ENCODE assay signal across 9 cellular contexts in the genomic region with DNA sequence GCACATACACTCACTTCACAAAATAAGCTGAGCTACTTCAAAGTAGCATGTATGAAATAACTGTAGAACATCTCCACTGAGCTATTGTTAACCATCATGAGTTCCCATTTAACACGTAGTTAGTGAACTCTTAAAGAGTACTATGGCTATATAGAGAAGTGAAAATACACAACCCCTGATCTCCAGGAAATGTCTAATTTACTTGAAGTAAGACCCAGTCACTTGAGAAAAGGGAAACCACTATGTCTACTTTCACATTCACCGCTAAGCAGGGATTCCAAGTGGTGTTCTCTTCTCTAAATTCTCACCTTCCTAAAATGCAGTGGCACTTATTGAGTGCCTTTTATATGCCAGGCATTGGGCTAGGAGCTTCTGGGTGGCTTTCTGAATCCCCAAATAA. TPM values are rescaled to one million over a fixed set of nuclear protein-coding genes. Genes with fewer than 3 reads are reported as not detected.
DNase-seq lines count a peak whose midpoint lies in the region; ATAC-seq and TF ChIP-seq lines count a peak whose summit lies in the region.
"Had no signal": no experiment of that assay in that cellular context is flagged by ENCODE, and none has a peak within 500 bp of the region (broad histone marks: within the 10 kb centered on the region; RNA-seq: fewer than 3 reads in every experiment).

No MANE protein-coding gene starts in this region.

- H3K27ac ChIP-seq in heart right ventricle (peak overlapping the region in 2 of 10 donors; percentile 26 to 73), ascending aorta (no peak overlapping the region)

- intact Hi-C loops in heart right ventricle (cut with DNase I), result loop anchor here (2.0 to 10.0 kb wide), 10 partner anchors 122 to 442 kb away; a partner anchor contains a TSS
- intact Hi-C loops in ascending aorta (cut with DNase I), result loop anchor here (2.0 kb wide), 1 partner anchor 128 kb away; no protein-coding TSS in a partner anchor

- 79 to 81% methylated on average over 2 of the region's 2 CpGs for WGBS in heart right ventricle, 2 donors

- H3K4me1 ChIP-seq in heart right ventricle (peaks cover 0 to 15% (median 0%) of the 10 kb centered on the region in 9 donors), ascending aorta (no peaks in the 10 kb centered on the region)

- no peaks in the 10 kb centered on the region for H3K9me3 ChIP-seq in heart right ventricle
- no peaks in the 10 kb centered on the region for H3K9me3 ChIP-seq in ascending aorta

- H3K36me3 ChIP-seq in heart right ventricle, result peaks cover 0 to 33% (median 4%) of the 10 kb centered on the region in 9 donors
- H3K36me3 ChIP-seq in ascending aorta, result peaks cover 4 to 17% of the 10 kb centered on the region in 2 donors

- DNase-seq in GM13977 (ENCODE audit: low spot score), result peak; percentile 48
- no peak for DNase-seq in heart right ventricle
- no peak for DNase-seq in iPS-NIHi11 (ENCODE audit: low spot score)
- no peak for DNase-seq in D341Med (ENCODE audit: low spot score)
- DNase-seq in ecto neural progenitor cell (ENCODE audit: low spot score), result no peak
- DNase-seq in ascending aorta (ENCODE audit: low spot score in 2 of 2), result no peak
- DNase-seq: T1000 had no signal

- in situ Hi-C loops in GM13977 (cut with MboI; ENCODE audit: low pct_unique_long_range_greater_than_20kb, low sequenced_read_pairs, unreplicated experiment), result loop anchor here (25.0 kb wide), 1 partner anchor 294 kb away; no protein-coding TSS in a partner anchor

- ATAC-seq in GM21390 (IDR thresholded peaks at IDR 0.05; ENCODE audit: unreplicated experiment) (peak; percentile 87), HG03460 (IDR thresholded peaks at IDR 0.05; ENCODE audit: unreplicated experiment) (peak; percentile 91), heart right ventricle (peak in 6 of 8 donors; percentile 23 to 59 (median 48))

- TF ChIP-seq CTCF in GM13977 (IDR thresholded peaks at IDR 0.05; ENCODE audit: extremely low read depth, insufficient read depth, missing control alignments) (no peak), heart right ventricle (IDR thresholded peaks at IDR 0.05) (no peak), ascending aorta (IDR thresholded peaks at IDR 0.05) (no peak)

- no peaks in the 10 kb centered on the region for H3K27me3 ChIP-seq in heart right ventricle
- no peaks in the 10 kb centered on the region for H3K27me3 ChIP-seq in ascending aorta

- H3K4me3 ChIP-seq in heart right ventricle, result no peak overlapping the region
- no peak overlapping the region for H3K4me3 ChIP-seq in ascending aorta

RNA-seq across cellular contexts. Expression of a gene that starts 35.0 kb away (rescaled TPM):
- total RNA-seq in heart right ventricle (10 to 100 TPM in 7 of 10 donors, 1 to 10 TPM in 2, under 1 TPM in 1; 0.85 to 23.3 (median 14.9) TPM), ascending aorta (4.6 TPM)
- 1 to 10 TPM; 3.7 to 5.7 TPM for polyA plus RNA-seq in heart right ventricle

RNA-seq across cellular contexts. Expression of a gene that starts 44.9 kb away (rescaled TPM):
- total RNA-seq in heart right ventricle (10 to 100 TPM; 12.4 to 20.5 (median 14.1) TPM), ascending aorta (13.8 TPM)
- polyA plus RNA-seq in heart right ventricle, result 10 to 100 TPM in 1 of 2 donors, 1 to 10 TPM in 1; 7.5 to 11.1 TPM

RNA-seq across cellular contexts. Expression of a gene that starts 45.0 kb away (rescaled TPM):
- total RNA-seq in heart right ventricle, result 10 to 100 TPM in 8 of 10 donors, 1 to 10 TPM in 2; 8.8 to 17.2 (median 13.5) TPM
- 1 to 10 TPM; 4.8 to 8.3 TPM for polyA plus RNA-seq in heart right ventricle
- total RNA-seq in ascending aorta, result 11.8 TPM
